ENCODE assay signal across 18 cellular contexts in genomic region chr13:51006067-51006800, GRCh38.
DNase-seq lines count a peak whose midpoint lies in the region; ATAC-seq, FAIRE-seq and TF ChIP-seq lines count a peak whose summit lies in the region.
"Had no signal": no experiment of that assay in that cellular context is flagged by ENCODE, and none has a peak within 500 bp of the region (broad histone marks: within the 10 kb centered on the region; RNA-seq: fewer than 3 reads in every experiment).

No MANE protein-coding gene starts in this region.

- no peaks in the 10 kb centered on the region for H3F3A ChIP-seq in GM23248 (ENCODE audit: insufficient read depth)

- intact Hi-C loops in mucosa of descending colon (cut with DNase I, micrococcal nuclease), result no loop called here
- intact Hi-C loops in kidney (cut with DNase I), result no loop called here

- H3K27me3 Mint-ChIP-seq in activated T-helper 17 cell treated with anti-CD3 and anti-CD28 coated beads, Interleukin-2, amount 50 U/mL, for 72 hours, result peaks cover 11% of the 10 kb centered on the region

- H3K27me3 ChIP-seq in GM23248 (replicated peaks; ENCODE audit: insufficient read depth) (peaks cover 22% of the 10 kb centered on the region; the same call in 1 of the 2 replicates), thoracic aorta (replicated peaks; ENCODE audit: insufficient read depth) (no peaks in the 10 kb centered on the region)
- H3K27me3 ChIP-seq: BLaER1 had no signal

- WGBS in GM23248 (ENCODE audit: low coverage in 1 of 2, low lambda C conversion rate in 2 of 2, missing lambda C conversion rate in 2 of 2), 2 experiments, result 10 to 15% methylated on average over 6 of the region's 6 CpGs

- no peak for TF ChIP-seq CTCF in mucosa of descending colon (IDR thresholded peaks at IDR 0.05)
- TF ChIP-seq CTCF in thoracic aorta (IDR thresholded peaks at IDR 0.05), result no peak
- no peak for TF ChIP-seq CTCF in kidney (IDR thresholded peaks at IDR 0.05; ENCODE audit: borderline replicate concordance, extremely low read depth, insufficient read depth)

- no peak overlapping the region for H2AFZ ChIP-seq in GM23248

- H3K36me3 Mint-ChIP-seq in activated T-helper 17 cell treated with anti-CD3 and anti-CD28 coated beads, Interleukin-2, amount 50 U/mL, for 72 hours (ENCODE audit: low read depth), result no peaks in the 10 kb centered on the region
- H3K36me3 Mint-ChIP-seq: activated naive CD4-positive, alpha-beta T cell treated with anti-CD3 and anti-CD28 coated beads, Interleukin-2, amount 50 U/mL, for 72 hours; IgD-negative memory B cell had no signal

- no peak overlapping the region for H3K4me3 ChIP-seq in GM23248
- H3K4me3 ChIP-seq in mucosa of descending colon, result no peak overlapping the region
- H3K4me3 ChIP-seq in thoracic aorta, result peak overlapping the region; percentile 12
- H3K4me3 ChIP-seq in kidney (ENCODE audit: low read length in 2 of 2), result no peak overlapping the region
- H3K4me3 ChIP-seq: BLaER1 had no signal

- peak; percentile 65 for ATAC-seq in mucosa of descending colon
- peak; percentile 92 for ATAC-seq in thoracic aorta (ENCODE audit: insufficient number of reproducible peaks, low FRiP score, low read depth)
- no peak for ATAC-seq in activated T-helper 17 cell treated with anti-CD3 and anti-CD28 coated beads, Interleukin-2, amount 50 U/mL, for 72 hours (replicated peaks)
- ATAC-seq: activated naive CD4-positive, alpha-beta T cell treated with anti-CD3 and anti-CD28 coated beads, Interleukin-2, amount 50 U/mL, for 72 hours had no signal

- no peak overlapping the region for H3K27ac ChIP-seq in GM23248
- H3K27ac ChIP-seq in thoracic aorta, result peak overlapping the region; percentile 39 to 79
- no peak overlapping the region for H3K27ac ChIP-seq in kidney (ENCODE audit: low read depth in 2 of 2, low read length in 2 of 2)
- H3K27ac ChIP-seq: VCaP had no signal

- no peak overlapping the region for H3K4me3 Mint-ChIP-seq in activated T-helper 17 cell treated with anti-CD3 and anti-CD28 coated beads, Interleukin-2, amount 50 U/mL, for 72 hours
- H3K4me3 Mint-ChIP-seq: IgD-negative memory B cell; stimulated activated naive CD8-positive, alpha-beta T cell treated with anti-CD3 and anti-CD28 coated beads, Interleukin-15, Interleukin-2, amounts not matched to agents 100 ng/mL and 50 ng/mL, for 24 hours had no signal

- H3K36me3 ChIP-seq in GM23248 (ENCODE audit: low read depth), result no peaks in the 10 kb centered on the region
- H3K36me3 ChIP-seq in mucosa of descending colon (ENCODE audit: low read depth), result no peaks in the 10 kb centered on the region
- H3K36me3 ChIP-seq in thoracic aorta, result no peaks in the 10 kb centered on the region
- no peaks in the 10 kb centered on the region for H3K36me3 ChIP-seq in kidney (ENCODE audit: control insufficient read depth in 1 of 2, insufficient read depth in 2 of 2, low read length in 2 of 2)
- H3K36me3 ChIP-seq: BLaER1 had no signal

- in situ Hi-C loops in GM23248 (cut with MboI), result no loop called here

- H3K27ac Mint-ChIP-seq in activated T-helper 17 cell treated with anti-CD3 and anti-CD28 coated beads, Interleukin-2, amount 50 U/mL, for 72 hours, result no peak overlapping the region
- H3K27ac Mint-ChIP-seq: activated naive CD4-positive, alpha-beta T cell treated with anti-CD3 and anti-CD28 coated beads, Interleukin-2, amount 50 U/mL, for 72 hours; IgD-negative memory B cell; stimulated activated naive CD8-positive, alpha-beta T cell treated with anti-CD3 and anti-CD28 coated beads, Interleukin-15, Interleukin-2, amounts not matched to agents 100 ng/mL and 50 ng/mL, for 24 hours had no signal

- no peak overlapping the region for H3K4me2 ChIP-seq in GM23248 (ENCODE audit: unreplicated experiment)

- no peaks in the 10 kb centered on the region for H3K9me3 ChIP-seq in GM23248 (ENCODE audit: low read depth)
- no peaks in the 10 kb centered on the region for H3K9me3 ChIP-seq in mucosa of descending colon
- H3K9me3 ChIP-seq in thoracic aorta, result no peaks in the 10 kb centered on the region
- H3K9me3 ChIP-seq in kidney (ENCODE audit: control insufficient read depth in 1 of 2, low read length in 2 of 2), result no peaks in the 10 kb centered on the region

- H3K4me1 Mint-ChIP-seq in activated T-helper 17 cell treated with anti-CD3 and anti-CD28 coated beads, Interleukin-2, amount 50 U/mL, for 72 hours, result no peaks in the 10 kb centered on the region
- H3K4me1 Mint-ChIP-seq: IgD-negative memory B cell had no signal

- no peaks in the 10 kb centered on the region for H4K20me1 ChIP-seq in GM23248 (ENCODE audit: insufficient read depth)
- H4K20me1 ChIP-seq: BLaER1 had no signal

- no peaks in the 10 kb centered on the region for H3K9me3 Mint-ChIP-seq in activated T-helper 17 cell treated with anti-CD3 and anti-CD28 coated beads, Interleukin-2, amount 50 U/mL, for 72 hours
- H3K9me3 Mint-ChIP-seq: activated naive CD4-positive, alpha-beta T cell treated with anti-CD3 and anti-CD28 coated beads, Interleukin-2, amount 50 U/mL, for 72 hours; stimulated activated naive CD8-positive, alpha-beta T cell treated with anti-CD3 and anti-CD28 coated beads, Interleukin-15, Interleukin-2, amounts not matched to agents 100 ng/mL and 50 ng/mL, for 24 hours had no signal

- H3K4me1 ChIP-seq in GM23248 (ENCODE audit: insufficient read depth) (peaks cover 6% of the 10 kb centered on the region; the same call in 1 of the 2 replicates), mucosa of descending colon (ENCODE audit: low read depth) (no peaks in the 10 kb centered on the region), thoracic aorta (ENCODE audit: control insufficient read depth in 1 of 2, low read depth in 2 of 2) (peaks cover 16 to 22% of the 10 kb centered on the region in 2 donors), kidney (ENCODE audit: control insufficient read depth in 1 of 2, insufficient read depth in 1 of 2, low read depth in 1 of 2, low read length in 2 of 2) (peaks cover 0 to 6% of the 10 kb centered on the region in 2 donors)

- FAIRE-seq in kidney (lab: Jason Lieb, UNC), result no peak
- FAIRE-seq: H1 had no signal

- H3K9ac ChIP-seq in GM23248 (no peak overlapping the region), kidney (ENCODE audit: low read length in 2 of 2) (no peak overlapping the region)
- H3K9ac ChIP-seq: BLaER1 had no signal

- peak; percentile 65 for DNase-seq in GM23248
- DNase-seq in fibroblast of gingiva (ENCODE audit: low read depth), result peak; percentile 30
- DNase-seq in mucosa of descending colon, result peak in 1 of 3 donors; percentile 18
- peak; percentile 12 for DNase-seq in thoracic aorta (ENCODE audit: low spot score)
- DNase-seq in OCI-M1 (lab: John Stamatoyannopoulos, UW), result no peak
- DNase-seq in kidney, result no peak
- DNase-seq: activated CD4-positive, alpha-beta T cell treated with anti-CD3 and anti-CD28 coated beads, Interleukin-2, amount 50 U/mL, for 4 hours; activated T-cell treated with anti-CD3 and anti-CD28 coated beads, Interleukin-2, amount 50 U/mL, for 1 hour; NCI-H2029; stimulated activated CD4-positive, alpha-beta T cell treated with anti-CD3 and anti-CD28 coated beads, Interleukin-15, amount 100 ng/mL, for 24 hours; T-helper 1 cell had no signal

- H3K9me2 ChIP-seq in GM23248 (ENCODE audit: insufficient read depth), result no peaks in the 10 kb centered on the region

- no peaks in the 10 kb centered on the region for H3K79me2 ChIP-seq in GM23248 (ENCODE audit: insufficient read depth)

Comparison
In these comparisons a context has a peak if more than half of its experiments do, and no peak if none do; other contexts are left out.
1. DNase-seq: peak in GM23248 (single experiment), fibroblast of gingiva (single experiment) and thoracic aorta (single experiment); none in OCI-M1 (single experiment) and kidney (single experiment).
2. H3K27ac ChIP-seq: peak in thoracic aorta (2 of 2); none in GM23248 (single experiment) and kidney (0 of 2).